In the genomic region with DNA sequence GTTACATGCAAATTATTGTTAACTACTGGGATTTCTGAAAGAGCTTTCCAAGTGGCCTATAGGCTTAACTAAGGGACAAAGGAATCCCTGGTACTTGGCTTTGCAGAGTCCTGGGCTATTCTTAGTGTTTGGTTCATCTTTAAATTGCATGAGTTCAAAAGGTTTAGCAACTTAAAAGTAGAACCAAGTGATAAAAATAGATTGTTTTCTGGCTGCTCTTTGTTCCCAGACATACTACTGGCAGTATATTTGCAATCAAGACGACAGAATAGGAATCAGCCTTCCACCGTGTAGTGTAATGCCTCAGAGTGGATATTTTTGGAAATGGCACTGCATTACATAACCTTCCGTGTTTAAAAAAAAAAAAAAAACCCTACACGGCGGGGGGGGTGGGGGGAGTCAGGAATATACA, we compare ENCODE assay signal across 8 cellular contexts. TPM values are rescaled to one million over a fixed set of nuclear protein-coding genes. Genes with fewer than 3 reads are reported as not detected.
DNase-seq lines count a peak whose midpoint lies in the region; TF ChIP-seq lines count a peak whose summit lies in the region.

No MANE protein-coding gene starts in this region.

- H3K4me3 ChIP-seq in esophagus muscularis mucosa: peak overlapping the region; percentile 65 to 71 (median 68)
- peak overlapping the region; percentile 69 for H3K4me3 ChIP-seq in parathyroid adenoma (ENCODE audit: low read depth, low read length)

- TF ChIP-seq CTCF in esophagus muscularis mucosa (IDR thresholded peaks at IDR 0.05) (no peak), parathyroid adenoma (IDR thresholded peaks at IDR 0.05) (no peak)

- H3K36me3 ChIP-seq in esophagus muscularis mucosa: no peaks in the 10 kb centered on the region
- no peaks in the 10 kb centered on the region for H3K36me3 ChIP-seq in parathyroid adenoma (ENCODE audit: control insufficient read depth, insufficient read depth, low read length)

- no peaks in the 10 kb centered on the region for H3K9me3 ChIP-seq in esophagus muscularis mucosa
- H3K9me3 ChIP-seq in parathyroid adenoma (ENCODE audit: control insufficient read depth, low read length): no peaks in the 10 kb centered on the region

- H3K9ac ChIP-seq in parathyroid adenoma: no peak overlapping the region

- H3K27me3 ChIP-seq in esophagus muscularis mucosa: no peaks in the 10 kb centered on the region
- no peaks in the 10 kb centered on the region for H3K27me3 ChIP-seq in parathyroid adenoma (ENCODE audit: control insufficient read depth, insufficient read depth, low read length)

- TF ChIP-seq EP300 in esophagus muscularis mucosa (IDR thresholded peaks at IDR 0.05): no peak

- H3K4me1 ChIP-seq in esophagus muscularis mucosa (peaks cover 23 to 43% (median 39%) of the 10 kb centered on the region in 4 donors), parathyroid adenoma (peaks cover 10% of the 10 kb centered on the region)

- WGBS in esophagus muscularis mucosa: 0% methylated on average over 5 of the region's 5 CpGs

- no peaks in the 10 kb centered on the region for H3K79me2 ChIP-seq in parathyroid adenoma

- intact Hi-C loops in esophagus muscularis mucosa (cut with DNase I): loop anchor here (5.0 kb wide), 2 partner anchors 204 to 386 kb away; no protein-coding TSS in a partner anchor

- H3K4me2 ChIP-seq in parathyroid adenoma (ENCODE audit: low read length): peak overlapping the region; percentile 85

- DNase-seq in NCI-H82 (lab: John Stamatoyannopoulos, UW): peak; percentile 49
- DNase-seq in NCI-H82 treated with DMSO at 0.1 percent for 48 hours (lab: John Stamatoyannopoulos, UW; ENCODE audit: unreplicated experiment): no peak
- peak; percentile 63 for DNase-seq in OCI-M1 (lab: John Stamatoyannopoulos, UW)
- DNase-seq in esophagus muscularis mucosa (ENCODE audit: extremely low spot score): no peak
- DNase-seq in HPDE6-E6E7 (ENCODE audit: extremely low spot score): no peak
- DNase-seq in activated CD8-positive, alpha-beta memory T cell treated with anti-CD3 and anti-CD28 coated beads, Interleukin-2, amount 50 U/mL, for 48 hours: no peak
- no peak for DNase-seq in stimulated activated naive CD4-positive, alpha-beta T cell treated with Interleukin-2 at 50 U/mL for 16 hours (lab: John Stamatoyannopoulos, UW)

- H3K27ac ChIP-seq in esophagus muscularis mucosa (replicated peaks in 1 of 4): peak overlapping the region; percentile 88 to 94 (median 90)
- H3K27ac ChIP-seq in parathyroid adenoma: no peak overlapping the region

- TF ChIP-seq POLR2A in esophagus muscularis mucosa (IDR thresholded peaks at IDR 0.05; ENCODE audit: low read depth): no peak

- peak overlapping the region; percentile 74 for H2AFZ ChIP-seq in parathyroid adenoma

RNA-seq across cellular contexts. Expression of a gene that starts 1.0 kb away (rescaled TPM):
- total RNA-seq in esophagus muscularis mucosa: 10 to 100 TPM in 2 of 4 donors, 1 to 10 TPM in 2; 6.0 to 19.8 (median 10.5) TPM

Comparison
In these comparisons a context has a peak if more than half of its experiments do, and no peak if none do; other contexts are left out.
1. DNase-seq: peak in NCI-H82 (single experiment) and OCI-M1 (single experiment); none in NCI-H82 treated with DMSO at 0.1 percent for 48 hours (single experiment), esophagus muscularis mucosa (single experiment), HPDE6-E6E7 (single experiment), activated CD8-positive, alpha-beta memory T cell treated with anti-CD3 and anti-CD28 coated beads, Interleukin-2, amount 50 U/mL, for 48 hours (single experiment) and stimulated activated naive CD4-positive, alpha-beta T cell treated with Interleukin-2 at 50 U/mL for 16 hours (single experiment).